In the genomic region with DNA sequence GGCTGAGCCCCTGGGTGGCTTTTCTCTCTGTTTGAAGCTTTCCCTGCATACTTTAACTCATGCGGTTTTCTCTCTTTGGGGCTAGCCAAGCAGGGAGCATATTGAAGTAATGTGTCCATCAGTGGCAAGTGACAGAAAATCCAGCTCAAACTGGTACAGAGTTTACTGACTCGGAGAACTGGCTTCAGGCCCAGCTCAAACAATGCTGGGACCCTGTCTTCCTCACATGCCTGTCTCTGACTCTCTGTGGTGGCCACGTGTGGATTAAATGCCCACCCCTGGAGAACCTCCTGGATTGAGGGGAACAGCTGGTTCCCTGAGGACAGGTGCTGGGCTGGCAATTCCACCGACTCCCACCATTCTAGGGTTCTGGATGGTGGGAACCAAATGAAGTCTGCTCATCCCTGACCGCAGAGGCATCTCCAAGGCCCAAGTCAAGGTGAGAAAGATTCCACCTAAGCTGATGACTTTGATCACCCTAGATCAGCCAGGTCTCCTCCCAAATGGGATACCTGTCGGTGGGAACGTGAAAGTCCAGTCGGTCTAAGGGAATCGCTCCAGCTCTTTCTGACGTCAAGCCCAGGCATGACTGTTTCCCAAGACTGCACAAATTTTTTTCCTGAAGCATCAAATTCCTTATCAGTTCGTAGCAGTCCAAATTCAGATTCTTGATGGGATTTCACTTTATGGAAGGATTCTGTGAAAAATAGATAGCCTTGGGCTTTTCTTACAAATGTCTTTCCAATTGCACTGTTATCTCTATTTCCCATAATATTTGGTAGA, we compare ENCODE assay signal across 1 cellular context.
TF ChIP-seq lines count a peak whose summit lies in the region.

No MANE protein-coding gene starts in this region.

TF ChIP-seq in HepG2, 621 proteins besides CTCF, POLR2A, EP300 and RAD21:
- 0 out of 2 replicates have a peak, but pooled peaks have one; percentile 27 for TF ChIP-seq ZSCAN29 (CRISPR knock-in tag; conservative IDR thresholded peaks at IDR 0.05)
- TF ChIP-seq, protein P1, sequence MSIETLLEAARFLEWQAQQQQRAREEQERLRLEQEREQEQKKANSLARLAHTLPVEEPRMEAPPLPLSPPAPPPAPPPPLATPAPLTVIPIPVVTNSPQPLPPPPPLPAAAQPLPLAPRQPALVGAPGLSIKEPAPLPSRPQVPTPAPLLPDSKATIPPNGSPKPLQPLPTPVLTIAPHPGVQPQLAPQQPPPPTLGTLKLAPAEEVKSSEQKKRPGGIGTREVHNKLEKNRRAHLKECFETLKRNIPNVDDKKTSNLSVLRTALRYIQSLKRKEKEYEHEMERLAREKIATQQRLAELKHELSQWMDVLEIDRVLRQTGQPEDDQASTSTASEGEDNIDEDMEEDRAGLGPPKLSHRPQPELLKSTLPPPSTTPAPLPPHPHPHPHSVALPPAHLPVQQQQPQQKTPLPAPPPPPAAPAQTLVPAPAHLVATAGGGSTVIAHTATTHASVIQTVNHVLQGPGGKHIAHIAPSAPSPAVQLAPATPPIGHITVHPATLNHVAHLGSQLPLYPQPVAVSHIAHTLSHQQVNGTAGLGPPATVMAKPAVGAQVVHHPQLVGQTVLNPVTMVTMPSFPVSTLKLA (IDR thresholded peaks at IDR 0.05) = peak; percentile 45; the same call in 1 of the 2 replicates
- TF ChIP-seq ZXDC (CRISPR knock-in tag; IDR thresholded peaks at IDR 0.05) = no peak
